Comparison of ENCODE assay signal across 1 cellular context in genomic region chr1:29145739-29146437, GRCh38.
TF ChIP-seq lines count a peak whose summit lies in the region.

No MANE protein-coding gene starts in this region.

TF ChIP-seq in GM23338, 12 proteins besides CTCF, POLR2A, EP300 and RAD21 (continued from another document):
- TF ChIP-seq ZNF462 (CRISPR knock-in tag; IDR thresholded peaks at IDR 0.05) = no peak
- no peak for TF ChIP-seq CREB1 (CRISPR knock-in tag; IDR thresholded peaks at IDR 0.05; ENCODE audit: low read depth)
- TF ChIP-seq ETS1 (IDR thresholded peaks at IDR 0.05) = no peak
- no peak for TF ChIP-seq STAT1 (IDR thresholded peaks at IDR 0.05; ENCODE audit: unreplicated experiment)
- TF ChIP-seq EZH2 (IDR thresholded peaks at IDR 0.05; ENCODE audit: low read depth, unreplicated experiment) = no peak
